In the genomic region with DNA sequence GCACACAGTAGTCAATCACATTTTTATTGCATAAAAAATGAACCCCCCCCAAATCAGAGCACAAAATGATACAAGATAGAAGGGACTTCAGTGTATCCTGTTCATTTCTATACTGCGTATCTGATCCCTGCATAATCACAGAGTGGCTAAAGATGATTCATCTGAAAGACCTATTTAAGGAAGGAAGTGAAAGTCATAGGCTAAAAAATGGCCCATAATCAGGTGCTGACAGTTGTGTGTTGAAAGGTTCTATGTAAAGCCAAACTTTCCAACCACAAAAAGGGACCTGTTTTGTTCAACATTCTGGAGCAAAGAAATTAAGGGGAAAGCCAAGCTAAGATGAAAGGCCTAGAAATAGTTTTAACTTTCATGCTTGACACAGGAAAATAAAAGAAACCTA, we compare ENCODE assay signal across 8 cellular contexts.
DNase-seq lines count a peak whose midpoint lies in the region; ATAC-seq and TF ChIP-seq lines count a peak whose summit lies in the region.

No MANE protein-coding gene starts in this region.

- CTCF ChIA-PET in HEK293 (lab: Yijun Ruan, JAX), result interaction anchor here (1.5 kb wide), 1 partner anchor 18 kb away, joined by 3 read pairs; no protein-coding TSS in a partner anchor

- intact Hi-C loops in dorsolateral prefrontal cortex (cut with DNase I) (no loop called here), head of caudate nucleus (cut with DNase I) (no loop called here), tibial artery (cut with DNase I; ENCODE audit: low total_unique reads) (no loop called here)

- ATAC-seq in GM18517 (IDR thresholded peaks at IDR 0.05; ENCODE audit: unreplicated experiment), result peak; percentile 81

- no peak overlapping the region for H3K4me3 ChIP-seq in HEK293 (ENCODE audit: low read depth, low read length)
- no peak overlapping the region for H3K4me3 ChIP-seq in dorsolateral prefrontal cortex
- H3K4me3 ChIP-seq in tibial artery, result no peak overlapping the region

- H3K36me3 ChIP-seq in HEK293 (ENCODE audit: control insufficient read depth in 2 of 2, insufficient read depth in 1 of 2, low read length in 2 of 2), result no peaks in the 10 kb centered on the region
- no peaks in the 10 kb centered on the region for H3K36me3 ChIP-seq in tibial artery

- H3K4me1 ChIP-seq in HEK293 (ENCODE audit: control insufficient read depth, insufficient read depth, low read length) (peaks cover 4% of the 10 kb centered on the region; the same call in 1 of the 2 replicates), tibial artery (no peaks in the 10 kb centered on the region)

- no peaks in the 10 kb centered on the region for H3K9me3 ChIP-seq in HEK293 (ENCODE audit: control insufficient read depth, insufficient read depth, low read depth, low read length)
- H3K9me3 ChIP-seq in tibial artery, result no peaks in the 10 kb centered on the region

- POLR2A ChIA-PET in HEK293 (lab: Yijun Ruan, JAX), result no interaction called here

- TF ChIP-seq CTCF in HEK293 (tag by site-specific recombination; IDR thresholded peaks at IDR 0.05) (no peak), dorsolateral prefrontal cortex (IDR thresholded peaks at IDR 0.05 in 54 of 56, conservative IDR thresholded peaks at IDR 0.05 in 2 of 56; ENCODE audit: low read depth in 1 of 56, partially characterized antibody in 56 of 56) (no peak), tibial artery (IDR thresholded peaks at IDR 0.05) (no peak)

- H3K27me3 ChIP-seq in dorsolateral prefrontal cortex (no peaks in the 10 kb centered on the region), tibial artery (no peaks in the 10 kb centered on the region)

- no peak overlapping the region for H3K27ac ChIP-seq in HEK293 (ENCODE audit: extremely low read depth, low read depth, low read length)
- peak overlapping the region in 31 of 59 donors; percentile 7 to 78 (median 50) for H3K27ac ChIP-seq in dorsolateral prefrontal cortex
- H3K27ac ChIP-seq in tibial artery, result no peak overlapping the region

- DNase-seq in M059J (ENCODE audit: low read depth) (peak; percentile 71), dorsolateral prefrontal cortex (no peak), head of caudate nucleus (no peak), NCI-H526 treated with DMSO at 0.1 percent for 48 hours (lab: John Stamatoyannopoulos, UW) (no peak), tibial artery (no peak), NCI-H748 treated with DMSO at 0.1 percent for 48 hours (lab: John Stamatoyannopoulos, UW) (no peak)

TF ChIP-seq in HEK293, 187 proteins besides CTCF, POLR2A, EP300 and RAD21:
- TF ChIP-seq ZNF10 (tag by site-specific recombination; IDR thresholded peaks at IDR 0.05) (0 out of 2 replicates have a peak, but pooled peaks have one; percentile 22), ZNF416 (tag by site-specific recombination; IDR thresholded peaks at IDR 0.05) (no peak), HOXA7 (CRISPR knock-in tag; IDR thresholded peaks at IDR 0.05; ENCODE audit: borderline replicate concordance) (no peak), ZNF394 (tag by site-specific recombination; IDR thresholded peaks at IDR 0.05; ENCODE audit: borderline replicate concordance) (no peak)
- TF ChIP-seq, protein P1, sequence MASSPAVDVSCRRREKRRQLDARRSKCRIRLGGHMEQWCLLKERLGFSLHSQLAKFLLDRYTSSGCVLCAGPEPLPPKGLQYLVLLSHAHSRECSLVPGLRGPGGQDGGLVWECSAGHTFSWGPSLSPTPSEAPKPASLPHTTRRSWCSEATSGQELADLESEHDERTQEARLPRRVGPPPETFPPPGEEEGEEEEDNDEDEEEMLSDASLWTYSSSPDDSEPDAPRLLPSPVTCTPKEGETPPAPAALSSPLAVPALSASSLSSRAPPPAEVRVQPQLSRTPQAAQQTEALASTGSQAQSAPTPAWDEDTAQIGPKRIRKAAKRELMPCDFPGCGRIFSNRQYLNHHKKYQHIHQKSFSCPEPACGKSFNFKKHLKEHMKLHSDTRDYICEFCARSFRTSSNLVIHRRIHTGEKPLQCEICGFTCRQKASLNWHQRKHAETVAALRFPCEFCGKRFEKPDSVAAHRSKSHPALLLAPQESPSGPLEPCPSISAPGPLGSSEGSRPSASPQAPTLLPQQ (tag by site-specific recombination; IDR thresholded peaks at IDR 0.05), result no peak
TF ChIP-seq in HEK293: peak in this region for 1.

Comparison
In these comparisons a context has a peak if more than half of its experiments do, and no peak if none do; other contexts are left out.
1. H3K27ac ChIP-seq: peak in dorsolateral prefrontal cortex (31 of 59); none in HEK293 (single experiment) and tibial artery (0 of 2).